ENCODE assay signal across 10 cellular contexts in genomic region chr17:72388765-72389473, GRCh38.
DNase-seq lines count a peak whose midpoint lies in the region; ATAC-seq and TF ChIP-seq lines count a peak whose summit lies in the region.
"Had no signal": no experiment of that assay in that cellular context is flagged by ENCODE, and none has a peak within 500 bp of the region (broad histone marks: within the 10 kb centered on the region; RNA-seq: fewer than 3 reads in every experiment).

No MANE protein-coding gene starts in this region.

- H3K36me3 ChIP-seq in MM.1S (replicated peaks; ENCODE audit: insufficient read depth, low read length), result no peaks in the 10 kb centered on the region
- H3K36me3 ChIP-seq: transverse colon had no signal

- H3K9ac ChIP-seq in MM.1S (ENCODE audit: low read length), result no peak overlapping the region

- H4K20me1 ChIP-seq in MM.1S (ENCODE audit: insufficient read depth, low read length), result no peaks in the 10 kb centered on the region

- H3K9me3 ChIP-seq in MM.1S (replicated peaks; ENCODE audit: insufficient read depth, low read length), result no peaks in the 10 kb centered on the region
- H3K9me3 ChIP-seq: transverse colon had no signal

- no peak overlapping the region for H3K4me3 Mint-ChIP-seq in activated CD8-positive, alpha-beta memory T cell treated with anti-CD3 and anti-CD28 coated beads, Interleukin-2, amount 10 ng/mL, durations not matched to agents 7 days and 5 days

- no peaks in the 10 kb centered on the region for H3K36me3 Mint-ChIP-seq in activated CD8-positive, alpha-beta memory T cell treated with anti-CD3 and anti-CD28 coated beads, Interleukin-2, amount 10 ng/mL, durations not matched to agents 7 days and 5 days

- TF ChIP-seq CTCF in MM.1S (IDR thresholded peaks at IDR 0.05; ENCODE audit: low read length) (peak; percentile 76), fibroblast of villous mesenchyme (IDR thresholded peaks at IDR 0.05; ENCODE audit: insufficient read depth, low read depth, low read length) (peak; percentile 45)

- H3K27me3 ChIP-seq in MM.1S (replicated peaks; ENCODE audit: insufficient read depth, low read length), result no peaks in the 10 kb centered on the region
- H3K27me3 ChIP-seq: transverse colon had no signal

- no peaks in the 10 kb centered on the region for H3K9me3 Mint-ChIP-seq in activated CD8-positive, alpha-beta memory T cell treated with anti-CD3 and anti-CD28 coated beads, Interleukin-2, amount 10 ng/mL, durations not matched to agents 7 days and 5 days (ENCODE audit: low read depth)

- no peaks in the 10 kb centered on the region for H3K9me2 ChIP-seq in MM.1S (replicated peaks; ENCODE audit: insufficient read depth, low read length)

- H3K27me3 Mint-ChIP-seq in activated CD8-positive, alpha-beta memory T cell treated with anti-CD3 and anti-CD28 coated beads, Interleukin-2, amount 10 ng/mL, durations not matched to agents 7 days and 5 days, result no peaks in the 10 kb centered on the region

- no peaks in the 10 kb centered on the region for H3K79me2 ChIP-seq in MM.1S (ENCODE audit: low read length)

- peak overlapping the region; percentile 39; the same call in 1 of the 2 replicates for H3K4me2 ChIP-seq in MM.1S (ENCODE audit: low read depth, low read length)

- DNase-seq in MM.1S (peak; percentile 93), fibroblast of villous mesenchyme (ENCODE audit: low read depth) (peak; percentile 63), epidermal melanocyte (ENCODE audit: insufficient read length, low spot score) (no peak)
- no peak for DNase-seq in activated CD8-positive, alpha-beta memory T cell treated with anti-CD3 and anti-CD28 coated beads, Interleukin-2, amount 10 ng/mL, durations not matched to agents 7 days and 5 days
- DNase-seq: transverse colon had no signal

- ATAC-seq in GM18498 (IDR thresholded peaks at IDR 0.05; ENCODE audit: unreplicated experiment) (peak; percentile 74), GM21786 (IDR thresholded peaks at IDR 0.05; ENCODE audit: unreplicated experiment) (peak; percentile 58), GM21367 (IDR thresholded peaks at IDR 0.05; ENCODE audit: unreplicated experiment) (no peak), HG03095 (IDR thresholded peaks at IDR 0.05; ENCODE audit: unreplicated experiment) (no peak)
- no peak for ATAC-seq in activated CD8-positive, alpha-beta memory T cell treated with anti-CD3 and anti-CD28 coated beads, Interleukin-2, amount 10 ng/mL, durations not matched to agents 7 days and 5 days

- H3K4me1 Mint-ChIP-seq in activated CD8-positive, alpha-beta memory T cell treated with anti-CD3 and anti-CD28 coated beads, Interleukin-2, amount 10 ng/mL, durations not matched to agents 7 days and 5 days, result no peaks in the 10 kb centered on the region

- H2AFZ ChIP-seq in MM.1S (ENCODE audit: low read length), result no peak overlapping the region

- CTCF ChIA-PET in activated CD8-positive, alpha-beta memory T cell treated with anti-CD3 and anti-CD28 coated beads, Interleukin-2, amount 10 ng/mL, durations not matched to agents 7 days and 5 days (lab: Charles Lee), result no interaction called here

- peaks cover 6% of the 10 kb centered on the region; the same call in 1 of the 2 replicates for H3F3A ChIP-seq in MM.1S (ENCODE audit: insufficient read depth, low read length)

- no peak overlapping the region for H3K27ac Mint-ChIP-seq in activated CD8-positive, alpha-beta memory T cell treated with anti-CD3 and anti-CD28 coated beads, Interleukin-2, amount 10 ng/mL, durations not matched to agents 7 days and 5 days

- H3K27ac ChIP-seq in MM.1S (ENCODE audit: low read length), result peak overlapping the region; percentile 64
- H3K27ac ChIP-seq: epithelial cell of prostate, transverse colon had no signal

- H3K4me3 ChIP-seq in MM.1S (ENCODE audit: low read length), result no peak overlapping the region; the same call in 1 of the 2 replicates
- H3K4me3 ChIP-seq in fibroblast of villous mesenchyme (ENCODE audit: low read depth, low read length), result no peak overlapping the region
- H3K4me3 ChIP-seq: transverse colon had no signal

- peaks cover 46% of the 10 kb centered on the region for H3K4me1 ChIP-seq in MM.1S (ENCODE audit: low read length)
- H3K4me1 ChIP-seq: transverse colon had no signal

Comparison
In these comparisons a context has a peak if more than half of its experiments do, and no peak if none do; other contexts are left out.
1. ATAC-seq: peak in GM18498 (single experiment) and GM21786 (single experiment); none in GM21367 (single experiment), activated CD8-positive, alpha-beta memory T cell treated with anti-CD3 and anti-CD28 coated beads, Interleukin-2, amount 10 ng/mL, durations not matched to agents 7 days and 5 days (single experiment) and HG03095 (single experiment).
2. DNase-seq: peak in MM.1S (single experiment) and fibroblast of villous mesenchyme (single experiment); none in activated CD8-positive, alpha-beta memory T cell treated with anti-CD3 and anti-CD28 coated beads, Interleukin-2, amount 10 ng/mL, durations not matched to agents 7 days and 5 days (single experiment) and epidermal melanocyte (single experiment).